In the genomic region with DNA sequence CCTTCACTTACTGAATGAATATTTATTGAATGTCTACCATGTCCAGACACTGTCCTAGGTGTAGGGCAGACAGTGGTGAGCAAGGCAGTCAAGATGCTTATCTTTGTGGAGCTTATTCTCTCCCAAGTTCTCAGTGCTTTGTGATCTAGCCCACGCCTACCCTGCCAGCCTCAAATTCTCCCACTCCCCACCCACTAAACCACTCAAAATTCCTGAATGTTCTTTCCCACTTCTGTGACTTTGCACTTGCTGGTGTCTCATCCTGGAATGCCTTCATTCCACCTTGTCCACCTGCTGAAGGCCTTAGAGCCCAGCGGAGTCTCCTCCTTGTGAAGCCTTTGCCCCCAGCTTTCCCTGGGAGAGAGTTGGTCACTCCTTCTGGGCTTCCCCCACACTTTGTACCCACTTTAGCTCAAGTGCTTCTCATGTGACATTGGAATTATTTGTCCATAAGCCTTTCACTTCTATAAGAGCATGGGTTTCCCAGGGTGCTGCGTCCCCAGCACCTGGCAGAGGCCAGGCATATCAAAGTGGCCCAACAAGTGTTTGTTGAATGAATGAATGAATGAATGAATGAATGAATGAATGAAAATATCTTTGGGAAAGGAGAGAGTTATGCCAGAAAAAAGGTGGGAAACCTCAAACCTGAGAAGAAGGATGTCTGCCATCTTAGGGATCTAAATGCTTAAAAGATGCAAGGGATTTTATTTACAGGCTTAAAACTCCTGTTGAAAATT, we compare ENCODE assay signal across 29 cellular contexts. TPM values are rescaled to one million over a fixed set of nuclear protein-coding genes. Genes with fewer than 3 reads are reported as not detected.
"Had no signal": no experiment of that assay in that cellular context is flagged by ENCODE, and none has a peak within 500 bp of the region (broad histone marks: within the 10 kb centered on the region; RNA-seq: fewer than 3 reads in every experiment).

No MANE protein-coding gene starts in this region.

- H3K9me3 Mint-ChIP-seq: activated T-helper 1 cell treated with anti-CD3 and anti-CD28 coated beads, Interleukin-12 subunit alpha, Interleukin-12 subunit beta, Interleukin-2, Interleukin-4 antibody, amounts not matched to agents 30 ng/mL and 10 ng/mL and 1 ng/mL, durations not matched to agents 14 hours and 24 hours and 36 hours; memory B cell; naive thymus-derived CD8-positive, alpha-beta T cell had no signal

- H3K27me3 ChIP-seq: spleen had no signal

- H3K4me3 Mint-ChIP-seq: activated T-helper 1 cell treated with anti-CD3 and anti-CD28 coated beads, Interleukin-12 subunit alpha, Interleukin-12 subunit beta, Interleukin-2, Interleukin-4 antibody, amounts not matched to agents 30 ng/mL and 10 ng/mL and 1 ng/mL, durations not matched to agents 14 hours and 24 hours and 36 hours; memory B cell; naive thymus-derived CD8-positive, alpha-beta T cell had no signal

- DNase-seq: activated CD4-positive, alpha-beta T cell treated with anti-CD3 and anti-CD28 coated beads for 4 hours; activated CD4-positive, alpha-beta T cell treated with anti-CD3 and anti-CD28 coated beads, Interleukin-2, amount 50 U/mL, for 4 hours; activated gamma-delta T cell; activated naive CD4-positive, alpha-beta T cell treated with anti-CD3 and anti-CD28 coated beads, Interleukin-2, amount 50 U/mL, for 16 hours; activated T-cell treated with anti-CD3 and anti-CD28 coated beads, Interleukin-2, amount 50 U/mL, for 1 hour; amniotic stem cell; caudate nucleus; foreskin fibroblast; head of caudate nucleus; hippocampal formation; left cardiac atrium; midbrain; naive thymus-derived CD8-positive, alpha-beta T cell; right cardiac atrium; spleen; stimulated activated naive CD4-positive, alpha-beta T cell had no signal

- H3K36me3 Mint-ChIP-seq: memory B cell; naive thymus-derived CD8-positive, alpha-beta T cell had no signal

- H3K4me1 ChIP-seq: suprapubic skin, tibial artery had no signal

- H3K36me3 ChIP-seq: spleen, suprapubic skin, tibial artery had no signal

- H3K9me3 ChIP-seq: spleen, suprapubic skin, tibial artery had no signal

- FAIRE-seq: astrocyte, keratinocyte had no signal

- H3K4me3 ChIP-seq: spleen, suprapubic skin, tibial artery had no signal

- H3K27ac Mint-ChIP-seq: activated T-helper 1 cell treated with anti-CD3 and anti-CD28 coated beads, Interleukin-12 subunit alpha, Interleukin-12 subunit beta, Interleukin-2, Interleukin-4 antibody, amounts not matched to agents 30 ng/mL and 10 ng/mL and 1 ng/mL, durations not matched to agents 14 hours and 24 hours and 36 hours; memory B cell had no signal

- H3K27ac ChIP-seq: spleen, suprapubic skin, tibial artery, VCaP had no signal

- ATAC-seq: esophagus mucosa; left cardiac atrium; naive thymus-derived CD8-positive, alpha-beta T cell; right cardiac atrium had no signal

RNA-seq across cellular contexts. Expression of a gene that starts 23.0 kb away (rescaled TPM):
- total RNA-seq: activated T-helper 1 cell treated with anti-CD3 and anti-CD28 coated beads, Interleukin-12 subunit alpha, Interleukin-12 subunit beta, Interleukin-2, Interleukin-4 antibody, amounts not matched to agents 30 ng/mL and 10 ng/mL and 1 ng/mL, durations not matched to agents 14 hours and 24 hours and 36 hours; astrocyte; chondrocyte; esophagus mucosa; left cardiac atrium; lower leg skin; naive thymus-derived CD8-positive, alpha-beta T cell; osteoblast; right cardiac atrium; spleen; suprapubic skin; T-helper 1 cell treated with Interleukin-12 subunit alpha and Interleukin-12 subunit beta and Interleukin-4 antibody, amounts not matched to agents 30 ng/mL and 1 ng/mL, for 36 hours; ureter had no signal
- polyA plus RNA-seq: keratinocyte; naive thymus-derived CD8-positive, alpha-beta T cell; right cardiac atrium; spleen had no signal
